ENCODE assay signal across 10 cellular contexts in genomic region chr6:144214622-144215401, GRCh38.
A peak's percentile ranks its signal among the peaks of the same experiment; 100 is the strongest.
DNase-seq lines count a peak whose midpoint lies in the region; ATAC-seq and TF ChIP-seq lines count a peak whose summit lies in the region.
"Had no signal": no experiment of that assay in that cellular context is flagged by ENCODE, and none has a peak within 500 bp of the region (broad histone marks: within the 10 kb centered on the region; RNA-seq: fewer than 3 reads in every experiment).

No MANE protein-coding gene starts in this region.

- ATAC-seq in stimulated activated naive CD8-positive, alpha-beta T cell treated with anti-CD3 and anti-CD28 coated beads, Interleukin-15, Interleukin-2, amounts not matched to agents 100 U/mL and 50 U/mL, for 24 hours: no peak
- ATAC-seq in foreskin keratinocyte (no peak), GM18867 (IDR thresholded peaks at IDR 0.05; ENCODE audit: unreplicated experiment) (no peak)

- POLR2A ChIA-PET in GM10248 (lab: Yijun Ruan, JAX): no interaction called here

- CTCF ChIA-PET in GM10248 (lab: Yijun Ruan, JAX): interaction anchor here (1.0 to 1.9 kb wide), 9 partner anchors 33 to 112 kb away, joined by 3 to 5 read pairs (median 3); partner anchors contain the start of gene STX11

- no peak for TF ChIP-seq CTCF in foreskin keratinocyte (conservative IDR thresholded peaks at IDR 0.05)
- TF ChIP-seq CTCF in GM10248 (IDR thresholded peaks at IDR 0.05; ENCODE audit: control extremely low read depth, extremely low read depth, low read depth, missing control alignments): no peak

- H3K36me3 ChIP-seq in HUES6 (ENCODE audit: control insufficient read depth, insufficient read depth, low read length): no peaks in the 10 kb centered on the region
- no peaks in the 10 kb centered on the region for H3K36me3 ChIP-seq in iPS-20b (ENCODE audit: insufficient read depth, low read depth, low read length)

- no peaks in the 10 kb centered on the region for H3K27me3 ChIP-seq in HUES6 (ENCODE audit: control insufficient read depth, insufficient read depth, low read length)
- H3K27me3 ChIP-seq in iPS-20b (ENCODE audit: insufficient read depth, low read length): peaks cover 6% of the 10 kb centered on the region
- peaks cover 3% of the 10 kb centered on the region for H3K27me3 ChIP-seq in foreskin keratinocyte

- H3K9me3 ChIP-seq in HUES6 (ENCODE audit: control insufficient read depth, insufficient read depth, low read depth, low read length) (peaks cover 5% of the 10 kb centered on the region; the same call in 1 of the 2 replicates), iPS-20b (ENCODE audit: insufficient read depth, low read depth, low read length) (no peaks in the 10 kb centered on the region)

- H3K4me1 ChIP-seq in HUES6 (ENCODE audit: control insufficient read depth, insufficient read depth, low read length) (peaks cover 6% of the 10 kb centered on the region; the same call in 1 of the 2 replicates), iPS-20b (ENCODE audit: insufficient read depth, low read length) (peaks cover 4% of the 10 kb centered on the region; the same call in 1 of the 2 replicates), foreskin keratinocyte (no peaks in the 10 kb centered on the region)

- H3K9ac ChIP-seq in HUES6 (ENCODE audit: low read length) (no peak overlapping the region), iPS-20b (ENCODE audit: low read depth, low read length) (no peak overlapping the region)

- H3K4me3 ChIP-seq in HUES6 (ENCODE audit: low read depth, low read length) (0 out of 2 replicates have a peak overlapping the region, but pooled peaks have one; percentile 72), iPS-20b (ENCODE audit: low read length) (peak overlapping the region; percentile 70; the same call in 1 of the 2 replicates)

- DNase-seq in activated T-cell treated with anti-CD3 and anti-CD28 coated beads, Interleukin-2, amount 50 U/mL, for 48 hours: peak; percentile 20 to 25
- peak; percentile 15 for DNase-seq in stimulated activated naive CD8-positive, alpha-beta T cell treated with anti-CD3 and anti-CD28 coated beads, Interleukin-15, Interleukin-2, amounts not matched to agents 100 U/mL and 50 U/mL, for 24 hours
- DNase-seq in activated CD4-positive, CD25-positive, alpha-beta regulatory T cell (lab: John Stamatoyannopoulos, UW): no peak
- DNase-seq in foreskin keratinocyte (no peak), GM10248 (ENCODE audit: extremely low spot score) (no peak)
- DNase-seq: NCI-H187 treated with DMSO at 0.1 percent for 48 hours; stimulated activated naive CD4-positive, alpha-beta T cell treated with Interleukin-2 at 50 U/mL for 16 hours had no signal

- H3K27ac ChIP-seq in HUES6 (ENCODE audit: low read depth, low read length): no peak overlapping the region
- H3K27ac ChIP-seq in iPS-20b (ENCODE audit: low read length): no peak overlapping the region
- no peak overlapping the region for H3K27ac ChIP-seq in foreskin keratinocyte

Comparison
In these comparisons a context has a peak if more than half of its experiments do, and no peak if none do; other contexts are left out.
1. DNase-seq: peak in activated T-cell treated with anti-CD3 and anti-CD28 coated beads, Interleukin-2, amount 50 U/mL, for 48 hours (2 of 2) and stimulated activated naive CD8-positive, alpha-beta T cell treated with anti-CD3 and anti-CD28 coated beads, Interleukin-15, Interleukin-2, amounts not matched to agents 100 U/mL and 50 U/mL, for 24 hours (single experiment); none in activated CD4-positive, CD25-positive, alpha-beta regulatory T cell (0 of 4), foreskin keratinocyte (0 of 2) and GM10248 (single experiment).